1 cellular context compared by ENCODE assay signal in genomic region chr17:37406635-37407455, GRCh38.
TF ChIP-seq lines count a peak whose summit lies in the region.

TSS of gene ACACA (minus strand) at chr17:37406836. CDS start at chr17:37406299, 537 bp downstream.
TSS of gene TADA2A (plus strand) at chr17:37406886. CDS start at chr17:37411366, 4,480 bp downstream.

TF ChIP-seq in HepG2, 621 proteins besides CTCF, POLR2A, EP300 and RAD21 (continued from another document):
- TF ChIP-seq SAFB2 (CRISPR knock-in tag; IDR thresholded peaks at IDR 0.05; ENCODE audit: borderline replicate concordance, low read depth): peak; percentile 44; the same call in 1 of the 2 replicates
- TF ChIP-seq ZNF710 (CRISPR knock-in tag; IDR thresholded peaks at IDR 0.05; ENCODE audit: borderline replicate concordance): peak; percentile 58; the same call in 1 of the 2 replicates
- TF ChIP-seq RNF219 (CRISPR knock-in tag; IDR thresholded peaks at IDR 0.05): no peak; the same call in 1 of the 2 replicates
- 0 out of 2 replicates have a peak, but pooled peaks have one; percentile 36 for TF ChIP-seq ZNF788 (CRISPR knock-in tag; IDR thresholded peaks at IDR 0.05; ENCODE audit: borderline replicate concordance)
- TF ChIP-seq MAF1 (CRISPR knock-in tag; IDR thresholded peaks at IDR 0.05; ENCODE audit: borderline replicate concordance): no peak
- no peak for TF ChIP-seq HNRNPK (IDR thresholded peaks at IDR 0.05; ENCODE audit: low read depth, low read length, poor library complexity, severe bottlenecking)
- no peak for TF ChIP-seq ZNF260 (CRISPR knock-in tag; IDR thresholded peaks at IDR 0.05; ENCODE audit: borderline replicate concordance, low read depth)
- no peak for TF ChIP-seq SIX1 (CRISPR knock-in tag; IDR thresholded peaks at IDR 0.05; ENCODE audit: borderline replicate concordance)
- no peak for TF ChIP-seq FOXM1 (CRISPR knock-in tag; IDR thresholded peaks at IDR 0.05)
- TF ChIP-seq BCL6 (CRISPR knock-in tag; IDR thresholded peaks at IDR 0.05): no peak
- no peak for TF ChIP-seq MATR3 (CRISPR knock-in tag; IDR thresholded peaks at IDR 0.05)
- TF ChIP-seq KLF15 (CRISPR knock-in tag; IDR thresholded peaks at IDR 0.05; ENCODE audit: borderline replicate concordance): 0 out of 2 replicates have a peak, but pooled peaks have one; percentile 65
- TF ChIP-seq SATB2 (CRISPR knock-in tag; IDR thresholded peaks at IDR 0.05): no peak
- no peak for TF ChIP-seq ZNF354B (CRISPR knock-in tag; IDR thresholded peaks at IDR 0.05)
- no peak for TF ChIP-seq ZNF83 (CRISPR knock-in tag; IDR thresholded peaks at IDR 0.05; ENCODE audit: borderline replicate concordance)
- no peak for TF ChIP-seq ZNF576 (CRISPR knock-in tag; IDR thresholded peaks at IDR 0.05)
- peak; percentile 18; the same call in 1 of the 2 replicates for TF ChIP-seq SIN3A (IDR thresholded peaks at IDR 0.05; ENCODE audit: borderline replicate concordance, low read depth, low read length)
- no peak for TF ChIP-seq PRMT3 (CRISPR knock-in tag; IDR thresholded peaks at IDR 0.05; ENCODE audit: borderline replicate concordance, low read depth)
- TF ChIP-seq ZNF563 (CRISPR knock-in tag; IDR thresholded peaks at IDR 0.05): peak; percentile 68; the same call in 1 of the 2 replicates
- TF ChIP-seq SRSF1 (optimal IDR thresholded peaks at IDR 0.05; ENCODE audit: low read depth, low read length): peak; percentile 68
- no peak for TF ChIP-seq ZNF432 (CRISPR knock-in tag; IDR thresholded peaks at IDR 0.05; ENCODE audit: borderline replicate concordance)
- TF ChIP-seq ZNF34 (CRISPR knock-in tag; IDR thresholded peaks at IDR 0.05; ENCODE audit: borderline replicate concordance): no peak
- TF ChIP-seq ZSCAN22 (CRISPR knock-in tag; IDR thresholded peaks at IDR 0.05): no peak
- peak; percentile 44 for TF ChIP-seq HOXD1 (CRISPR knock-in tag; IDR thresholded peaks at IDR 0.05)
- no peak for TF ChIP-seq NFE2L1 (CRISPR knock-in tag; IDR thresholded peaks at IDR 0.05; ENCODE audit: borderline replicate concordance)
- no peak for TF ChIP-seq SMARCE1 (IDR thresholded peaks at IDR 0.05; ENCODE audit: borderline replicate concordance)
- no peak; the same call in 1 of the 2 replicates for TF ChIP-seq NFKB2 (CRISPR knock-in tag; IDR thresholded peaks at IDR 0.05; ENCODE audit: borderline replicate concordance)
- no peak for TF ChIP-seq PRPF4 (IDR thresholded peaks at IDR 0.05; ENCODE audit: low read depth, low read length, poor library complexity, severe bottlenecking)
- TF ChIP-seq CHCHD3 (CRISPR knock-in tag; IDR thresholded peaks at IDR 0.05): no peak; the same call in 1 of the 2 replicates
- TF ChIP-seq ZNF713 (CRISPR knock-in tag; IDR thresholded peaks at IDR 0.05): 0 out of 2 replicates have a peak, but pooled peaks have one; percentile 58
- TF ChIP-seq ZNF567 (CRISPR knock-in tag; IDR thresholded peaks at IDR 0.05; ENCODE audit: borderline replicate concordance): peak; percentile 92
- TF ChIP-seq ZSCAN9 (CRISPR knock-in tag; IDR thresholded peaks at IDR 0.05; ENCODE audit: borderline replicate concordance): no peak
- no peak for TF ChIP-seq THAP11 (CRISPR knock-in tag; IDR thresholded peaks at IDR 0.05)
- peak; percentile 40; the same call in 1 of the 2 replicates for TF ChIP-seq ZNF607 (CRISPR knock-in tag; IDR thresholded peaks at IDR 0.05; ENCODE audit: borderline replicate concordance)
- TF ChIP-seq THYN1 (CRISPR knock-in tag; IDR thresholded peaks at IDR 0.05; ENCODE audit: borderline replicate concordance, low read depth): no peak
- TF ChIP-seq ZNF615 (CRISPR knock-in tag; IDR thresholded peaks at IDR 0.05; ENCODE audit: borderline replicate concordance): no peak
- TF ChIP-seq ZNF446 (CRISPR knock-in tag; IDR thresholded peaks at IDR 0.05): no peak
- no peak for TF ChIP-seq CC2D1A (CRISPR knock-in tag; IDR thresholded peaks at IDR 0.05)
- no peak for TF ChIP-seq BCLAF1 (IDR thresholded peaks at IDR 0.05)
- TF ChIP-seq ZNF609 (CRISPR knock-in tag; IDR thresholded peaks at IDR 0.05; ENCODE audit: borderline replicate concordance): 0 out of 2 replicates have a peak, but pooled peaks have one; percentile 14
- no peak for TF ChIP-seq ZNF614 (CRISPR knock-in tag; IDR thresholded peaks at IDR 0.05; ENCODE audit: borderline replicate concordance)
- peak; percentile 73; the same call in 1 of the 2 replicates for TF ChIP-seq KMT2A (CRISPR knock-in tag; IDR thresholded peaks at IDR 0.05)
- no peak for TF ChIP-seq HINFP (CRISPR knock-in tag; IDR thresholded peaks at IDR 0.05; ENCODE audit: low read depth)
- peak; percentile 21; the same call in 1 of the 2 replicates for TF ChIP-seq SOX5 (CRISPR knock-in tag; IDR thresholded peaks at IDR 0.05; ENCODE audit: borderline replicate concordance)
- 0 out of 2 replicates have a peak, but pooled peaks have one; percentile 19 for TF ChIP-seq FOXP4 (CRISPR knock-in tag; IDR thresholded peaks at IDR 0.05)
- no peak for TF ChIP-seq GPBP1L1 (CRISPR knock-in tag; IDR thresholded peaks at IDR 0.05)
